ENCODE assay signal across 8 cellular contexts in genomic region chr14:103056322-103057027, GRCh38. TPM values are rescaled to one million over a fixed set of nuclear protein-coding genes. Genes with fewer than 3 reads are reported as not detected.
A peak's percentile ranks its signal among the peaks of the same experiment; 100 is the strongest.
DNase-seq lines count a peak whose midpoint lies in the region; ATAC-seq and TF ChIP-seq lines count a peak whose summit lies in the region.

No MANE protein-coding gene starts in this region.

- peaks cover 6% of the 10 kb centered on the region for H3K4me1 ChIP-seq in CD8-positive, alpha-beta T cell (ENCODE audit: insufficient read depth, low read length)
- peaks cover 15% of the 10 kb centered on the region for H3K4me1 ChIP-seq in SJSA1 (replicated peaks)
- H3K4me1 ChIP-seq in muscle layer of duodenum (ENCODE audit: control insufficient read depth in 1 of 2, insufficient read depth in 2 of 2, low read length in 2 of 2), result peaks cover 0 to 34% of the 10 kb centered on the region in 2 donors

- no peaks in the 10 kb centered on the region for H3K36me3 Mint-ChIP-seq in CD8-positive, alpha-beta T cell

- no peaks in the 10 kb centered on the region for H3K27me3 ChIP-seq in CD8-positive, alpha-beta T cell (ENCODE audit: insufficient read depth, low read length)
- H3K27me3 ChIP-seq in SJSA1 (replicated peaks), result no peaks in the 10 kb centered on the region
- no peaks in the 10 kb centered on the region for H3K27me3 ChIP-seq in muscle layer of duodenum (ENCODE audit: low read depth, low read length)

- no peak for TF ChIP-seq CTCF in CD8-positive, alpha-beta T cell (IDR thresholded peaks at IDR 0.05)
- TF ChIP-seq CTCF in HFF-Myc (IDR thresholded peaks at IDR 0.05; ENCODE audit: low read depth, low read length, missing control alignments) (no peak), epithelial cell of proximal tubule (conservative IDR thresholded peaks at IDR 0.05; ENCODE audit: low read depth, low read length) (no peak)

- CTCF ChIA-PET in CD8-positive, alpha-beta T cell (lab: Charles Lee), result no interaction called here

- H3K9me3 Mint-ChIP-seq in CD8-positive, alpha-beta T cell, result no peaks in the 10 kb centered on the region

- peak overlapping the region; percentile 72 for H3K4me3 Mint-ChIP-seq in CD8-positive, alpha-beta T cell

- no peak overlapping the region for H3K4me3 ChIP-seq in CD8-positive, alpha-beta T cell (ENCODE audit: low read depth, low read length)
- H3K4me3 ChIP-seq in HFF-Myc (replicated peaks; ENCODE audit: low read depth, low read length) (peak overlapping the region; percentile 73), SJSA1 (peak overlapping the region; percentile 94), epithelial cell of proximal tubule (ENCODE audit: low read depth, low read length) (peak overlapping the region; percentile 86), muscle layer of duodenum (ENCODE audit: low read depth in 1 of 2, low read length in 2 of 2) (peak overlapping the region; percentile 70 to 80)

- intact Hi-C loops in CD8-positive, alpha-beta T cell (cut with DNase I, micrococcal nuclease), result loop anchor here in 1 of 2 experiments (1.0 kb wide), 1 partner anchor 35 kb away; no protein-coding TSS in a partner anchor

- H3K4me1 Mint-ChIP-seq in CD8-positive, alpha-beta T cell (ENCODE audit: low read depth), result peaks cover 9% of the 10 kb centered on the region

- peaks cover 41% of the 10 kb centered on the region for H3K27me3 Mint-ChIP-seq in CD8-positive, alpha-beta T cell (ENCODE audit: low read depth)

- H3K9me3 ChIP-seq in CD8-positive, alpha-beta T cell (ENCODE audit: low read length), result no peaks in the 10 kb centered on the region
- no peaks in the 10 kb centered on the region for H3K9me3 ChIP-seq in SJSA1 (replicated peaks)
- H3K9me3 ChIP-seq in muscle layer of duodenum (ENCODE audit: control insufficient read depth in 1 of 2, low read length in 2 of 2), result no peaks in the 10 kb centered on the region

- DNase-seq in CD8-positive, alpha-beta T cell, result no peak
- DNase-seq in HFF-Myc (ENCODE audit: extremely low read depth, low read depth) (peak; percentile 31), SJSA1 (ENCODE audit: low read depth in 1 of 2, low spot score in 2 of 2) (peak in 1 of 2 experiments; percentile 85), epithelial cell of proximal tubule (ENCODE audit: low read depth) (no peak)

- H3K27ac Mint-ChIP-seq in CD8-positive, alpha-beta T cell, result no peak overlapping the region

- no peaks in the 10 kb centered on the region for H3K36me3 ChIP-seq in CD8-positive, alpha-beta T cell (ENCODE audit: insufficient read depth, low read length)
- H3K36me3 ChIP-seq in SJSA1 (peaks cover 17% of the 10 kb centered on the region), muscle layer of duodenum (ENCODE audit: control insufficient read depth in 1 of 2, insufficient read depth in 2 of 2, low read length in 2 of 2) (no peaks in the 10 kb centered on the region)

- POLR2A ChIA-PET in CD8-positive, alpha-beta T cell (lab: Charles Lee), result interaction anchor here (1.7 kb wide), 1 partner anchor 13 kb away, joined by 3 read pairs; no protein-coding TSS in a partner anchor

- no peak for ATAC-seq in CD8-positive, alpha-beta T cell
- ATAC-seq in GM18511 (IDR thresholded peaks at IDR 0.05; ENCODE audit: unreplicated experiment) (no peak), HG03097 (IDR thresholded peaks at IDR 0.05; ENCODE audit: low FRiP score, unreplicated experiment) (no peak), HG02852 (IDR thresholded peaks at IDR 0.05; ENCODE audit: unreplicated experiment) (no peak)

- no peak overlapping the region for H3K27ac ChIP-seq in CD8-positive, alpha-beta T cell (ENCODE audit: low read depth, low read length)
- H3K27ac ChIP-seq in SJSA1 (no peak overlapping the region), muscle layer of duodenum (ENCODE audit: low read length) (peak overlapping the region; percentile 61)

RNA-seq across cellular contexts. Expression of gene CDC42BPB, which starts 0.9 kb away (rescaled TPM):
- total RNA-seq in CD8-positive, alpha-beta T cell, result 1 to 10 TPM; 1.4 to 2.2 TPM
- 53.4 and 56.5 TPM in 2 replicates for total RNA-seq in SJSA1 (2014; rRNA removed; shearing (Covaris generic))
- total RNA-seq in epithelial cell of proximal tubule, result 68.4 and 83.5 TPM in 2 replicates

RNA-seq across cellular contexts. Expression of gene LBHD2, which starts 27.5 kb away (rescaled TPM):
- not detected for total RNA-seq in CD8-positive, alpha-beta T cell
- total RNA-seq in SJSA1 (2014; rRNA removed; shearing (Covaris generic)), result 0.82 TPM in 1 of 2 replicates, not detected in the other
- not detected in 2 replicates for total RNA-seq in epithelial cell of proximal tubule

RNA-seq across cellular contexts. Expression of gene EXOC3L4, which starts 38.0 kb away (rescaled TPM):
- total RNA-seq in CD8-positive, alpha-beta T cell, result not detected
- 0.50 TPM in 1 of 2 replicates, not detected in the other for total RNA-seq in SJSA1 (2014; rRNA removed; shearing (Covaris generic))
- 0.17 TPM in 1 of 2 replicates, not detected in the other for total RNA-seq in epithelial cell of proximal tubule

Comparison
In these comparisons a context has a peak if more than half of its experiments do, and no peak if none do; other contexts are left out.
1. RNA of gene CDC42BPB, which starts 0.9 kb away (total RNA-seq): 68.4 to 83.5 TPM in epithelial cell of proximal tubule and 53.4 to 56.5 TPM in SJSA1; 1.4 to 2.2 TPM in CD8-positive, alpha-beta T cell; every median in the first group is over 10 times any median in the second.